ENCODE assay signal across 12 cellular contexts in the genomic region with DNA sequence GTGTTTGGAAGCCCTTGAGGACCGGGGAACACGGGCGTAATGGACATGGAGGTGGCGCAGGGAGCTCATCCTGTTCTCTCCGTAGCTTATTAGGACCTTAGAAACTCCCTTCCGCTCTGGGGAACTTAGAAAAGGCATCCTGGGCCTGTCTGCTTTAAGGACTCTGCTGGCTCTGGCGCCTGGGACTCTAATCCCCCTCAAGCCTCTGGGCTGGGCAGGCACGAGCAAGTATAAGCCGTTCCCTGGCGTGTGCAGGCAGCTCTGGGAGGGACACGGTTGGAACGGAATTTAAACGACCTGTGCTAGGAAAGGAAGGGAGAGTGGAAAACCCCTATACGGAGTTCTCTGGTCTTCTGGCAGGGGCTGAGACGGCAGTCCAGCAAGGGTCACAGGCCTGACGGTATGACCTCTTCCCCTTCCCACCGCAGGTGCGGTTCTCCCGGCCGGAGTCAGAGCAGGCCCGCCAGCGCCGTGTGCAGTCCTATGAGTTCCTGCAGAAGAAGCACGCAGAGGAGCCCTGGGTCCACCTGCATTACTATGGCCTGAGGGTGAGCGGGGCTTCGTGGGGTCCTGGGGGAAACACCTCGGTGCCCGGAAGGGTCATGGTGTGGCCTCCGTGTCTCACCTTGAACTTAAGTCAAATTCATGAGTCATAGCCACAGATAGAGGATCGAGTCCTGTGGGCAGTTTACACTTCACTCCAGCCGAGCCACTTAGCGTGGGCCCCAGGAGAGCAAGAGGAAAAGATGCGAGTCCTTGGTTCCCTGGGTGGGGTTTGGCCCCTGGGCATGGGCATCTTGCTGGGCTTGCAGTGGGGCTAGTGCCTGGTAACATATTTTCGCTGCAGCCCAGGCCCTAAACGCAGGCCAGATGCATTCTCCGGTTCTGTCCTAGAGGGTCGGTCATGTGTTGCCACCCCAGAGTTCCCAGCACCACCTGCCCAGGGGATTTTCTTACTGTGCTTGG. TPM values are rescaled to one million over a fixed set of nuclear protein-coding genes. Genes with fewer than 3 reads are reported as not detected.
A peak's percentile ranks its signal among the peaks of the same experiment; 100 is the strongest.
DNase-seq lines count a peak whose midpoint lies in the region; ATAC-seq and TF ChIP-seq lines count a peak whose summit lies in the region.
"Had no signal": no experiment of that assay in that cellular context is flagged by ENCODE, and none has a peak within 500 bp of the region (broad histone marks: within the 10 kb centered on the region; RNA-seq: fewer than 3 reads in every experiment).

No MANE protein-coding gene starts in this region.

- H3K4me3 ChIP-seq in GM23338 (no peak overlapping the region), esophagus (ENCODE audit: low read depth in 1 of 2, low read length in 2 of 2) (no peak overlapping the region), retinal pigment epithelial cell (ENCODE audit: low read length) (no peak overlapping the region)
- H3K4me3 ChIP-seq: colonic mucosa had no signal

- POLR2A ChIA-PET in RWPE1 (lab: Yijun Ruan, JAX; ENCODE audit: low non-redundant PET), result no interaction called here

- CTCF ChIA-PET in RWPE1 (lab: Yijun Ruan, JAX), result interaction anchor here (1.5 kb wide), 1 partner anchor 14 kb away, joined by 4 read pairs; no protein-coding TSS in a partner anchor

- H3K27me3 ChIP-seq in GM23338 (ENCODE audit: insufficient read depth) (no peaks in the 10 kb centered on the region), esophagus (ENCODE audit: control insufficient read depth in 1 of 2, insufficient read depth in 2 of 2, low read length in 2 of 2) (no peaks in the 10 kb centered on the region)
- H3K27me3 ChIP-seq: colonic mucosa had no signal

- no peaks in the 10 kb centered on the region for H3K9me2 ChIP-seq in GM23338 (ENCODE audit: insufficient read depth)

- H3K36me3 ChIP-seq in GM23338 (ENCODE audit: insufficient read depth) (peaks cover 22% of the 10 kb centered on the region), esophagus (ENCODE audit: control insufficient read depth in 2 of 2, insufficient read depth in 2 of 2, low read length in 1 of 2) (peaks cover 14 to 28% of the 10 kb centered on the region in 2 donors)

- WGBS in esophagus, 2 donors, result 54 to 70% methylated on average over 37 of the region's 37 CpGs

- no peak overlapping the region for H3K27ac Mint-ChIP-seq in GM23338

- no peaks in the 10 kb centered on the region for H3K79me2 ChIP-seq in GM23338 (replicated peaks; ENCODE audit: insufficient read depth)

- H4K20me1 ChIP-seq in GM23338 (replicated peaks; ENCODE audit: insufficient read depth), result peaks cover 12% of the 10 kb centered on the region

- no peak for DNase-seq in GM23338 (ENCODE audit: low spot score)
- DNase-seq in RWPE1 (ENCODE audit: low spot score), result peak; percentile 74
- peak; percentile 77 for DNase-seq in retinal pigment epithelial cell (ENCODE audit: low read depth)
- DNase-seq in amygdala (lab: John Stamatoyannopoulos, UW), result no peak
- DNase-seq: activated CD4-positive, alpha-beta T cell treated with anti-CD3 and anti-CD28 coated beads for 1 hour; colonic mucosa; NCI-H1092 treated with DMSO at 0.1 percent for 48 hours; stimulated activated CD4-positive, alpha-beta T cell treated with anti-CD3 and anti-CD28 coated beads, Interleukin-1b, Interleukin-23, amount 100 ng/mL, for 48 hours; T-helper 9 cell had no signal

- peaks cover 2% of the 10 kb centered on the region for H3K27me3 Mint-ChIP-seq in GM23338 (ENCODE audit: insufficient read depth, low read depth, poor library complexity)

- H2AFZ ChIP-seq in GM23338, result no peak overlapping the region

- H3K9me3 ChIP-seq in esophagus (ENCODE audit: control insufficient read depth in 2 of 2, insufficient read depth in 1 of 2, low read depth in 1 of 2, low read length in 1 of 2), result no peaks in the 10 kb centered on the region
- H3K9me3 ChIP-seq: colonic mucosa had no signal

- no peak overlapping the region for H3K4me3 Mint-ChIP-seq in GM23338

- H3K9me3 Mint-ChIP-seq in GM23338, result no peaks in the 10 kb centered on the region

- H3K4me2 ChIP-seq in GM23338, result no peak overlapping the region

- H3K36me3 Mint-ChIP-seq in GM23338 (ENCODE audit: low read depth), result peaks cover 78% of the 10 kb centered on the region

- TF ChIP-seq CTCF in GM23338 (conservative IDR thresholded peaks at IDR 0.05; ENCODE audit: low read depth in 2 of 2), result no peak
- no peak for TF ChIP-seq CTCF in RWPE1 (conservative IDR thresholded peaks at IDR 0.05; ENCODE audit: low read depth)
- no peak for TF ChIP-seq CTCF in retinal pigment epithelial cell (conservative IDR thresholded peaks at IDR 0.05; ENCODE audit: low read depth, low read length)

- no peaks in the 10 kb centered on the region for H3K4me1 Mint-ChIP-seq in GM23338

- H3F3A ChIP-seq in GM23338 (replicated peaks; ENCODE audit: low read depth), result peaks cover 18% of the 10 kb centered on the region; the same call in 1 of the 2 replicates

- H3K4me1 ChIP-seq in GM23338 (ENCODE audit: insufficient read depth) (no peaks in the 10 kb centered on the region), esophagus (ENCODE audit: control insufficient read depth in 2 of 2, insufficient read depth in 2 of 2, low read length in 1 of 2) (peaks cover 0 to 13% of the 10 kb centered on the region in 2 donors)
- H3K4me1 ChIP-seq: colonic mucosa had no signal

- 0 out of 2 replicates have a peak overlapping the region, but pooled peaks have one; percentile 55 for H3K27ac ChIP-seq in GM23338 (ENCODE audit: low read depth)
- peak overlapping the region; percentile 88 for H3K27ac ChIP-seq in RWPE1
- H3K27ac ChIP-seq in esophagus (ENCODE audit: low read depth in 2 of 2, low read length in 1 of 2), result peak overlapping the region; percentile 35 to 50
- H3K27ac ChIP-seq: colonic mucosa had no signal

- ATAC-seq in GM23338, result no peak
- ATAC-seq in GM18517 (IDR thresholded peaks at IDR 0.05; ENCODE audit: unreplicated experiment), result no peak
- no peak for ATAC-seq in GM18870 (IDR thresholded peaks at IDR 0.05; ENCODE audit: unreplicated experiment)

TF ChIP-seq in GM23338, 12 proteins besides CTCF, POLR2A, EP300 and RAD21 (continues in another document):
- no peak for TF ChIP-seq EZH2phosphoT487 (IDR thresholded peaks at IDR 0.05; ENCODE audit: unreplicated experiment)
- TF ChIP-seq CREB1 (CRISPR knock-in tag; IDR thresholded peaks at IDR 0.05; ENCODE audit: low read depth), result no peak
- TF ChIP-seq POLR2AphosphoS5 (IDR thresholded peaks at IDR 0.05; ENCODE audit: low read depth), result no peak

RNA-seq across cellular contexts. Expression of gene POLR3E, which starts 17.7 kb away (rescaled TPM):
- total RNA-seq in GM23338 (2014; rRNA removed; shearing (Covaris generic)), result 109 and 141 TPM in 2 replicates
- polyA plus RNA-seq in GM23338 (2016; fragmentation: Nextera tagmentation; extraction: Ambion mirVana) (62.7 and 64.4 TPM in 2 replicates), esophagus (10 to 100 TPM; 20.2 to 20.3 TPM)

RNA-seq across cellular contexts. Expression of gene CDR2, which starts 59.5 kb away (rescaled TPM):
- 39.3 and 43.7 TPM in 2 replicates for total RNA-seq in GM23338 (2014; rRNA removed; shearing (Covaris generic))
- 13.0 and 17.7 TPM in 2 replicates for polyA plus RNA-seq in GM23338 (2016; fragmentation: Nextera tagmentation; extraction: Ambion mirVana)
- polyA plus RNA-seq in esophagus, result 1 to 10 TPM; 4.5 to 6.3 TPM

Comparison
In these comparisons a context has a peak if more than half of its experiments do, and no peak if none do; other contexts are left out.
1. DNase-seq: peak in RWPE1 (single experiment) and retinal pigment epithelial cell (single experiment); none in GM23338 (single experiment) and amygdala (0 of 56).
2. Peak in every context shown above with its lines, with median percentiles within 50 percentile points of each other: H3K27ac ChIP-seq.